In the genomic region with DNA sequence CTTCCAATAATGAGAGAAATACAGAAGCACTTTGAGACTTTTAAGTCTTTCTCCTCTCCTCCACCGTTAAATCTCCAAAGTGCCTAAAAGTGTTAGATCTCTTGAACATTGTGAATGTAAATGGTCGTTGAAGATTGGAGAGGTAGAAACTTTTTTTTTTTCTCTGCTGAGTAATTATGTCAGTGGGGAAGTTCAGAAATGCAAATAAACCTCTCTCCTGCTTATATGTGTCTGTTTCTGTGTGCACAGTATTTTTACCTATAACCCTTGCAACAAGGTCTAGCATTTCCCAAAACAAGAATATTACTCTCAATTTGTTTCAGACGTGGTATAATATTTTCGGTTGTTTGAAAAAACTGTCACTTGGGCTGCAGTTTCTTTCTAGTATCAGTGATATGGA, we compare ENCODE assay signal across 17 cellular contexts.
DNase-seq lines count a peak whose midpoint lies in the region; ATAC-seq and TF ChIP-seq lines count a peak whose summit lies in the region.
"Had no signal": no experiment of that assay in that cellular context is flagged by ENCODE, and none has a peak within 500 bp of the region (broad histone marks: within the 10 kb centered on the region; RNA-seq: fewer than 3 reads in every experiment).

No MANE protein-coding gene starts in this region.

- peak; percentile 88 for ATAC-seq in GM18868 (IDR thresholded peaks at IDR 0.05; ENCODE audit: unreplicated experiment)
- ATAC-seq in HG02885 (IDR thresholded peaks at IDR 0.05; ENCODE audit: poor library complexity, unreplicated experiment): peak; percentile 86
- ATAC-seq: A549, PC-3 had no signal

- DNase-seq in GM12864 (ENCODE audit: low read depth) (peak; percentile 3), NCI-H69 (lab: John Stamatoyannopoulos, UW) (peak; percentile 14), GM19240 (ENCODE audit: insufficient read length, low spot score) (no peak), H4 (ENCODE audit: low spot score) (no peak)
- no peak for DNase-seq in stimulated activated CD8-positive, alpha-beta memory T cell treated with anti-CD3 and anti-CD28 coated beads, Interleukin-4, amount 100 ng/mL, for 48 hours
- DNase-seq in activated CD4-positive, alpha-beta T cell treated with anti-CD3 and anti-CD28 coated beads for 48 hours: no peak
- DNase-seq: Calu3; CD4-positive, CD25-positive, alpha-beta regulatory T cell; H9; NCI-H1417; NCI-H2029; NCI-H524; PC-3 had no signal

- TF ChIP-seq CTCF in GM12864 (IDR thresholded peaks at IDR 0.05; ENCODE audit: low read depth, low read length, missing control alignments): no peak

- H3K4me3 ChIP-seq in GM12864 (ENCODE audit: low read depth, low read length): no peak overlapping the region
- H3K4me3 ChIP-seq: A549, SJSA1 had no signal

Comparison
In these comparisons a context has a peak if more than half of its experiments do, and no peak if none do; other contexts are left out.
1. DNase-seq: peak in GM12864 (single experiment) and NCI-H69 (single experiment); none in stimulated activated CD8-positive, alpha-beta memory T cell treated with anti-CD3 and anti-CD28 coated beads, Interleukin-4, amount 100 ng/mL, for 48 hours (single experiment), GM19240 (single experiment), H4 (single experiment) and activated CD4-positive, alpha-beta T cell treated with anti-CD3 and anti-CD28 coated beads for 48 hours (single experiment).